ENCODE assay signal across 10 cellular contexts in genomic region chr22:37195921-37196320, GRCh38. TPM values are rescaled to one million over a fixed set of nuclear protein-coding genes. Genes with fewer than 3 reads are reported as not detected.
DNase-seq lines count a peak whose midpoint lies in the region; ATAC-seq and TF ChIP-seq lines count a peak whose summit lies in the region.
"Had no signal": no experiment of that assay in that cellular context is flagged by ENCODE, and none has a peak within 500 bp of the region (broad histone marks: within the 10 kb centered on the region; RNA-seq: fewer than 3 reads in every experiment).

No MANE protein-coding gene starts in this region.

- H3K4me3 ChIP-seq in heart left ventricle, result no peak overlapping the region
- no peak overlapping the region for H3K4me3 ChIP-seq in mammary epithelial cell (replicated peaks in 1 of 3; ENCODE audit: insufficient read depth in 1 of 3, low read depth in 2 of 3, low read length in 3 of 3)
- no peak overlapping the region for H3K4me3 ChIP-seq in upper lobe of right lung
- H3K4me3 ChIP-seq: neural progenitor cell had no signal

- H3K36me3 ChIP-seq in heart left ventricle (no peaks in the 10 kb centered on the region), mammary epithelial cell (ENCODE audit: insufficient read depth, low read length) (no peaks in the 10 kb centered on the region), upper lobe of right lung (no peaks in the 10 kb centered on the region)
- H3K36me3 ChIP-seq: neural progenitor cell had no signal

- H3K4me3 Mint-ChIP-seq in mesothelial cell of epicardium, result no peak overlapping the region
- H3K4me3 Mint-ChIP-seq: B cell, neural progenitor cell had no signal

- H3K9ac ChIP-seq in mammary epithelial cell (ENCODE audit: insufficient read depth, low read length), result no peak overlapping the region
- H3K9ac ChIP-seq: neural progenitor cell had no signal

- CTCF ChIA-PET in mammary epithelial cell (lab: Charles Lee; ENCODE audit: low non-redundant PET), result no interaction called here

- peaks cover 14% of the 10 kb centered on the region for H3K9me3 Mint-ChIP-seq in mesothelial cell of epicardium

- peaks cover 8% of the 10 kb centered on the region for H3K36me3 Mint-ChIP-seq in mesothelial cell of epicardium

- DNase-seq in heart left ventricle (peak in 2 of 5 donors; percentile 24 to 37), Right ventricle myocardium superior (no peak), mammary epithelial cell (peak; percentile 65), mesothelial cell of epicardium (ENCODE audit: low spot score in 2 of 2, unreplicated experiment in 2 of 2) (no peak), upper lobe of right lung (peak; percentile 48), NOMO-1 treated with dmso at 0.1 percent for 144 hours (lab: John Stamatoyannopoulos, UW; ENCODE audit: unreplicated experiment) (no peak), GDM1 (lab: John Stamatoyannopoulos, UW) (no peak)

- no TSS peak for BruUV-seq in mammary epithelial cell (replicated peaks; lab: Mats Ljungman, UMichigan)

- H3K79me2 ChIP-seq in mammary epithelial cell (ENCODE audit: insufficient read depth, low read length), result no peaks in the 10 kb centered on the region

- H3K9me3 ChIP-seq in heart left ventricle, result no peaks in the 10 kb centered on the region
- no peaks in the 10 kb centered on the region for H3K9me3 ChIP-seq in mammary epithelial cell (replicated peaks; ENCODE audit: insufficient read depth, low read length)
- H3K9me3 ChIP-seq in upper lobe of right lung, result no peaks in the 10 kb centered on the region

- ATAC-seq in heart left ventricle (no peak), Right ventricle myocardium superior (ENCODE audit: poor library complexity) (no peak), upper lobe of right lung (no peak), HG02970 (IDR thresholded peaks at IDR 0.05; ENCODE audit: low FRiP score, unreplicated experiment) (no peak)

- no peaks in the 10 kb centered on the region for H3K27me3 Mint-ChIP-seq in mesothelial cell of epicardium (ENCODE audit: low read depth)
- H3K27me3 Mint-ChIP-seq: B cell had no signal

- H3K27me3 ChIP-seq in heart left ventricle (no peaks in the 10 kb centered on the region), mammary epithelial cell (ENCODE audit: insufficient read depth, low read length) (no peaks in the 10 kb centered on the region), upper lobe of right lung (no peaks in the 10 kb centered on the region)
- H3K27me3 ChIP-seq: neural progenitor cell had no signal

- peak overlapping the region; percentile 82 for H3K27ac Mint-ChIP-seq in mesothelial cell of epicardium
- H3K27ac Mint-ChIP-seq: B cell, neural progenitor cell had no signal

- intact Hi-C loops in heart left ventricle (cut with DNase I) (loop anchor here in 3 of 10 donors (5.0 to 10.0 kb wide), 3 partner anchors 119 to 421 kb away; partner anchors contain the start of gene IFT27 (in 1 of the 3)), Right ventricle myocardium superior (cut with DNase I) (loop anchor here (5.0 kb wide), 1 partner anchor 414 kb away; no protein-coding TSS in a partner anchor), mammary epithelial cell (cut with micrococcal nuclease) (loop anchor here (5.0 to 10.0 kb wide), 4 partner anchors 211 to 649 kb away; no protein-coding TSS in a partner anchor), upper lobe of right lung (cut with DNase I) (loop anchor here (5.0 kb wide), 1 partner anchor 119 kb away; no protein-coding TSS in a partner anchor)

- H3K27ac ChIP-seq in heart left ventricle, result peak overlapping the region; percentile 83 to 99 (median 96)
- H3K27ac ChIP-seq in mammary epithelial cell (ENCODE audit: insufficient read depth, low read depth, low read length), result no peak overlapping the region
- peak overlapping the region; percentile 91 for H3K27ac ChIP-seq in upper lobe of right lung
- H3K27ac ChIP-seq: neural progenitor cell had no signal

- no peak overlapping the region for H3K4me2 ChIP-seq in mammary epithelial cell (ENCODE audit: insufficient read depth, low read depth, low read length)
- H3K4me2 ChIP-seq: neural progenitor cell had no signal

- H4K20me1 ChIP-seq in mammary epithelial cell (ENCODE audit: insufficient read depth, low read length), result no peaks in the 10 kb centered on the region

- H3K4me1 ChIP-seq in heart left ventricle (peaks cover 24 to 57% (median 48%) of the 10 kb centered on the region in 12 donors), mammary epithelial cell (ENCODE audit: insufficient read depth, low read length) (peaks cover 35% of the 10 kb centered on the region), upper lobe of right lung (peaks cover 32% of the 10 kb centered on the region)
- H3K4me1 ChIP-seq: neural progenitor cell had no signal

- 53 to 63% (median 56%) methylated on average over 4 of the region's 4 CpGs for WGBS in heart left ventricle, 4 donors
- 64% methylated on average over 4 of the region's 4 CpGs for WGBS in mammary epithelial cell (ENCODE audit: low coverage, missing lambda C conversion rate)

- no peak for TF ChIP-seq POLR2A in heart left ventricle (IDR thresholded peaks at IDR 0.05)

- dilution Hi-C loops in mammary epithelial cell (cut with HindIII; ENCODE audit: low sequenced_read_pairs), result no loop called here

- peaks cover 44% of the 10 kb centered on the region for H3K4me1 Mint-ChIP-seq in mesothelial cell of epicardium

- TF ChIP-seq CTCF in heart left ventricle (IDR thresholded peaks at IDR 0.05) (no peak), mammary epithelial cell (conservative IDR thresholded peaks at IDR 0.05 in 1 of 2, IDR thresholded peaks at IDR 0.05 in 1 of 2; ENCODE audit: extremely low read depth in 1 of 2, insufficient read depth in 1 of 2, low read depth in 1 of 2, low read length in 2 of 2) (no peak), mesothelial cell of epicardium (IDR thresholded peaks at IDR 0.05; ENCODE audit: unreplicated experiment) (no peak), upper lobe of right lung (IDR thresholded peaks at IDR 0.05) (no peak)

- H2AFZ ChIP-seq in mammary epithelial cell (ENCODE audit: low read depth, low read length), result no peak overlapping the region
- H2AFZ ChIP-seq: neural progenitor cell had no signal

- in situ Hi-C loops in mammary epithelial cell (cut with MboI; ENCODE audit: low sequenced_read_pairs in 2 of 2), result loop anchor here in 1 of 2 donors (10.0 kb wide), 1 partner anchor 111 kb away; no protein-coding TSS in a partner anchor

RNA-seq across cellular contexts. Expression of gene C1QTNF6, which starts 7.9 kb away (rescaled TPM):
- 10 to 100 TPM in 1 of 9 donors, 1 to 10 TPM in 6, under 1 TPM in 2; 0.31 to 11.9 (median 1.4) TPM for total RNA-seq in heart left ventricle
- polyA plus RNA-seq in heart left ventricle, result 1 to 10 TPM in 1 of 2 donors, under 1 TPM in 1; 0.99 to 3.0 TPM
- 1.5 TPM for total RNA-seq in Right ventricle myocardium superior
- 1 to 10 TPM; 3.3 to 3.7 TPM for total RNA-seq in mammary epithelial cell
- polyA plus RNA-seq in mammary epithelial cell, result 3.1 TPM
- polyA minus RNA-seq in mammary epithelial cell, result 4.7 TPM
- 51.8 to 58.3 TPM (median 54.1 TPM) in 3 replicates for total RNA-seq in mesothelial cell of epicardium
- total RNA-seq in upper lobe of right lung, result 6.1 TPM

RNA-seq across cellular contexts. Expression of gene SSTR3, which starts 16.4 kb away (rescaled TPM):
- total RNA-seq in heart left ventricle (under 1 TPM in 1 of 9 donors, not detected in 8; 0.07 TPM), Right ventricle myocardium superior (not detected), mammary epithelial cell (not detected), mesothelial cell of epicardium (0.61 to 0.82 TPM (median 0.69 TPM) in 3 replicates), upper lobe of right lung (not detected)
- polyA plus RNA-seq in heart left ventricle (not detected), mammary epithelial cell (not detected)
- not detected for polyA minus RNA-seq in mammary epithelial cell

RNA-seq across cellular contexts. Expression of gene IL2RB, which starts 46.2 kb away (rescaled TPM):
- total RNA-seq in heart left ventricle (1 to 10 TPM in 2 of 9 donors, under 1 TPM in 6, not detected in 1; 0.09 to 8.7 (median 0.38) TPM), Right ventricle myocardium superior (0.75 TPM), mammary epithelial cell (under 1 TPM; 0.40 to 0.50 TPM), mesothelial cell of epicardium (1.6 to 2.1 TPM (median 1.7 TPM) in 3 replicates), upper lobe of right lung (10.6 TPM)
- polyA plus RNA-seq in heart left ventricle (under 1 TPM; 0.24 to 0.38 TPM), mammary epithelial cell (0.05 TPM)
- polyA minus RNA-seq in mammary epithelial cell, result not detected

RNA-seq across cellular contexts. Expression of gene RAC2, which starts 48.1 kb away (rescaled TPM):
- total RNA-seq in heart left ventricle (10 to 100 TPM in 2 of 9 donors, 1 to 10 TPM in 7; 1.4 to 60.5 (median 3.8) TPM), Right ventricle myocardium superior (4.1 TPM), mammary epithelial cell (100 to 1,000 TPM in 1 of 2 donors, 10 to 100 TPM in 1; 13.2 to 119 TPM), mesothelial cell of epicardium (6.3 to 6.5 TPM (median 6.4 TPM) in 3 replicates), upper lobe of right lung (107 TPM)
- polyA plus RNA-seq in heart left ventricle (1 to 10 TPM; 1.3 to 4.6 TPM), mammary epithelial cell (211 TPM)
- polyA minus RNA-seq in mammary epithelial cell, result 272 TPM

Comparison
In these comparisons a context has a peak if more than half of its experiments do, and no peak if none do; other contexts are left out.
1. DNase-seq: peak in mammary epithelial cell (single experiment) and upper lobe of right lung (single experiment); none in Right ventricle myocardium superior (single experiment), mesothelial cell of epicardium (0 of 2), NOMO-1 treated with dmso at 0.1 percent for 144 hours (single experiment) and GDM1 (single experiment).